In the genomic region with DNA sequence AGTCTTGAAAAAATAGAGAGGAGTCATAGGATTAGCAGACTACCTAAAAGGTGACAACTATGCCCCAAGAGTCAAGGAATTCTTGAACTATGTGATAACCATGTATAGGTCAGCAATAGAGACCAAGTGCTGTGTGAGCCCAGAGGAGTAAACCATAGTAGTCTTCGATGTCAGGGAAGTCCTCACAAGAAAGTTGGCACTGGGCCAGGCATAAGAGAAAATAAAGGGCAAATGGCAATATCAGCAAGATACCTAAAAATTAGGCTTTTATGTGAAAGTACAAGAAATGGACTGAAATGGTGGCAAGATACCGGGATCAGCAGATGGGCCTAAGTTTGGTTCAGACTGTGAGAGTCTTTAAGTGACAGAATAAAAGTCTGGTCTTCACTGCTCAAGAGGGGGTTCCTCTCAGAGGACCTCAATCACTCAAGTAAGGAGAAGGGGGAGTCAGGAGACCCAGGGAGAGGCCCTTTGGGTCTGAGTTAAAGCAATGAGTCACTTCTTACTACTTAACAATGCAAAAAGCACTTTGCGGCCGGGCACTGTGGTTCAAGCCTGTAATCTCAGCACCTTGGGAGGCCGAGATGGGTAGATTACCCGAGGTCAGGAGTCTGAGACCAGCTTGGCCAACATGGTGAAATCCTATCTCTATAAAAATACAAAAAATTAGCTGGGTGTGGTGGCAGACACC, we compare ENCODE assay signal across 10 cellular contexts.
DNase-seq lines count a peak whose midpoint lies in the region; ATAC-seq and TF ChIP-seq lines count a peak whose summit lies in the region.
"Had no signal": no experiment of that assay in that cellular context is flagged by ENCODE, and none has a peak within 500 bp of the region (broad histone marks: within the 10 kb centered on the region; RNA-seq: fewer than 3 reads in every experiment).

No MANE protein-coding gene starts in this region.

- POLR2A ChIA-PET in OCI-LY7 (lab: Charles Lee): interaction anchor here (0.7 to 14.9 kb wide), 18 partner anchors 11 to 253 kb away, joined by 3 to 288 read pairs (median 4); partner anchors contain the start of gene RALGPS2
- POLR2A ChIA-PET in activated CD4-positive, alpha-beta memory T cell treated with anti-CD3 and anti-CD28 coated beads for 36 hours (lab: Charles Lee): no interaction called here

- CTCF ChIA-PET in OCI-LY7 (lab: Charles Lee; ENCODE audit: unreplicated experiment): no interaction called here
- CTCF ChIA-PET in activated CD4-positive, alpha-beta memory T cell treated with anti-CD3 and anti-CD28 coated beads for 36 hours (lab: Charles Lee): no interaction called here

- BruUV-seq in OCI-LY7 (replicated peaks; lab: Mats Ljungman, UMichigan): no TSS peak

- H3K9me3 ChIP-seq in OCI-LY7 (ENCODE audit: low read length) (no peaks in the 10 kb centered on the region; the same call in 1 of the 2 replicates), osteoblast (ENCODE audit: low read depth, low read length) (no peaks in the 10 kb centered on the region), WERI-Rb-1 (ENCODE audit: severe bottlenecking) (no peaks in the 10 kb centered on the region)
- H3K9me3 ChIP-seq: thyroid gland had no signal

- H3K36me3 ChIP-seq in OCI-LY7 (ENCODE audit: insufficient read depth, low read length) (no peaks in the 10 kb centered on the region), osteoblast (ENCODE audit: insufficient read depth, low read length) (no peaks in the 10 kb centered on the region), WERI-Rb-1 (no peaks in the 10 kb centered on the region)
- H3K36me3 ChIP-seq: thyroid gland had no signal

- peaks cover 2% of the 10 kb centered on the region for H3K27me3 Mint-ChIP-seq in activated CD4-positive, alpha-beta memory T cell treated with anti-CD3 and anti-CD28 coated beads for 36 hours

- peak overlapping the region; percentile 55; the same call in 1 of the 2 replicates for H2AFZ ChIP-seq in OCI-LY7 (ENCODE audit: low read length)
- peak overlapping the region; percentile 20 for H2AFZ ChIP-seq in osteoblast (ENCODE audit: low read length)

- no peaks in the 10 kb centered on the region for H3K9me2 ChIP-seq in OCI-LY7 (ENCODE audit: insufficient read depth, low read length)

- H3K9me3 Mint-ChIP-seq in activated CD4-positive, alpha-beta memory T cell treated with anti-CD3 and anti-CD28 coated beads for 36 hours: no peaks in the 10 kb centered on the region
- H3K9me3 Mint-ChIP-seq: activated naive CD4-positive, alpha-beta T cell treated with anti-CD3 and anti-CD28 coated beads, Interleukin-2, amount 50 U/mL, for 24 hours had no signal

- no peaks in the 10 kb centered on the region for H4K20me1 ChIP-seq in OCI-LY7 (ENCODE audit: insufficient read depth, low read length)
- no peaks in the 10 kb centered on the region for H4K20me1 ChIP-seq in osteoblast (ENCODE audit: insufficient read depth, low read length)

- DNase-seq in OCI-LY7 (ENCODE audit: low spot score) (peak; percentile 45), osteoblast (ENCODE audit: insufficient read length, low spot score, missing footprints) (no peak), NCI-H1105 (lab: John Stamatoyannopoulos, UW) (no peak), WERI-Rb-1 (no peak)
- no peak for DNase-seq in activated CD4-positive, alpha-beta memory T cell treated with anti-CD3 and anti-CD28 coated beads for 36 hours

- H3K27me3 ChIP-seq in osteoblast (ENCODE audit: insufficient read depth, low read length) (no peaks in the 10 kb centered on the region), WERI-Rb-1 (ENCODE audit: insufficient read depth, low read depth, severe bottlenecking) (no peaks in the 10 kb centered on the region)
- H3K27me3 ChIP-seq: thyroid gland had no signal

- H3K4me3 ChIP-seq in OCI-LY7 (ENCODE audit: low read depth, low read length, poor library complexity, severe bottlenecking) (no peak overlapping the region), osteoblast (ENCODE audit: insufficient read depth, low read length) (no peak overlapping the region), WERI-Rb-1 (ENCODE audit: low read depth, low read length) (no peak overlapping the region)
- H3K4me3 ChIP-seq: thyroid gland had no signal

- no peak overlapping the region for H3K4me3 Mint-ChIP-seq in activated CD4-positive, alpha-beta memory T cell treated with anti-CD3 and anti-CD28 coated beads for 36 hours
- H3K4me3 Mint-ChIP-seq: activated naive CD4-positive, alpha-beta T cell treated with anti-CD3 and anti-CD28 coated beads, Interleukin-2, amount 50 U/mL, for 24 hours had no signal

- no peak for TF ChIP-seq CTCF in OCI-LY7 (conservative IDR thresholded peaks at IDR 0.05; ENCODE audit: low read length)
- no peak for TF ChIP-seq CTCF in osteoblast (IDR thresholded peaks at IDR 0.05; ENCODE audit: extremely low read depth, low read depth, low read length)
- no peak for TF ChIP-seq CTCF in WERI-Rb-1 (IDR thresholded peaks at IDR 0.05; ENCODE audit: low read depth, low read length)

- peak overlapping the region; percentile 98 for H3K27ac ChIP-seq in OCI-LY7 (ENCODE audit: low read depth, low read length, poor library complexity, severe bottlenecking)
- H3K27ac ChIP-seq in osteoblast (ENCODE audit: low read depth, low read length): peak overlapping the region; percentile 87
- no peak overlapping the region for H3K27ac ChIP-seq in WERI-Rb-1

- ATAC-seq in GM19023 (IDR thresholded peaks at IDR 0.05; ENCODE audit: unreplicated experiment) (peak; percentile 55), HG02870 (IDR thresholded peaks at IDR 0.05; ENCODE audit: unreplicated experiment) (peak; percentile 60), HG03025 (IDR thresholded peaks at IDR 0.05; ENCODE audit: low FRiP score, unreplicated experiment) (no peak)

- H3K79me2 ChIP-seq in OCI-LY7 (ENCODE audit: insufficient read depth, low read depth, low read length): no peaks in the 10 kb centered on the region
- no peaks in the 10 kb centered on the region for H3K79me2 ChIP-seq in osteoblast (ENCODE audit: insufficient read depth, low read length)

- peaks cover 74% of the 10 kb centered on the region for H3K4me1 ChIP-seq in OCI-LY7 (ENCODE audit: insufficient read depth, low read length, poor library complexity, severe bottlenecking)
- H3K4me1 ChIP-seq in osteoblast (ENCODE audit: insufficient read depth, low read length): peaks cover 50% of the 10 kb centered on the region

- no peaks in the 10 kb centered on the region for H3K4me1 Mint-ChIP-seq in activated CD4-positive, alpha-beta memory T cell treated with anti-CD3 and anti-CD28 coated beads for 36 hours (ENCODE audit: low read depth)
- H3K4me1 Mint-ChIP-seq: activated naive CD4-positive, alpha-beta T cell treated with anti-CD3 and anti-CD28 coated beads, Interleukin-2, amount 50 U/mL, for 24 hours had no signal

- intact Hi-C loops in OCI-LY7 (cut with micrococcal nuclease; ENCODE audit: unreplicated experiment): loop anchor here (5.0 kb wide), 1 partner anchor 419 kb away; the partner anchor contains the start of gene FAM20B
- intact Hi-C loops in activated CD4-positive, alpha-beta memory T cell treated with anti-CD3 and anti-CD28 coated beads for 36 hours (cut with micrococcal nuclease): no loop called here

- H3K27ac Mint-ChIP-seq in activated CD4-positive, alpha-beta memory T cell treated with anti-CD3 and anti-CD28 coated beads for 36 hours: no peak overlapping the region
- H3K27ac Mint-ChIP-seq: activated naive CD4-positive, alpha-beta T cell treated with anti-CD3 and anti-CD28 coated beads, Interleukin-2, amount 50 U/mL, for 24 hours had no signal

- H3K4me2 ChIP-seq in OCI-LY7 (ENCODE audit: low read length) (peak overlapping the region; percentile 67), osteoblast (ENCODE audit: insufficient read depth, low read length) (peak overlapping the region; percentile 69)

- H3K36me3 Mint-ChIP-seq in activated CD4-positive, alpha-beta memory T cell treated with anti-CD3 and anti-CD28 coated beads for 36 hours: no peaks in the 10 kb centered on the region
- H3K36me3 Mint-ChIP-seq: activated naive CD4-positive, alpha-beta T cell treated with anti-CD3 and anti-CD28 coated beads, Interleukin-2, amount 50 U/mL, for 24 hours had no signal
